ENCODE assay signal across 25 cellular contexts in the genomic region with DNA sequence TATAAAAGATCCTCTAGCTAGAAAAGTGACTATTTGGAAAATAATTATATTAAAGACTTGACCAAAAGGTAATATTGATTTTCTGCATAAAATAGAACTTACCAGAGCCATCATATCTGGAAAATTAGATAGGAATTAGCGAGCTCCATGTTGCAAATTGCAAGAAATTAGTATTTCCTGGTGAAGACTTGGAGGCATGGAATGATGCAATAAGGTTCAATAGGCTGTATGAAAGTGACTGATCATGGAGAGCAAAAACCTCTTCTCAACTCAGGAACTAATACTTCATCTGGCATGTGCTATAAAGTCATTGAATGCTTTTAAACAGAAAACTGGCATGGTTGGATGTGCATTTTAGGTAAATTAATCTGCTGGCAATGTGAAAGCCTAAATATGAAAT.
DNase-seq lines count a peak whose midpoint lies in the region; FAIRE-seq and TF ChIP-seq lines count a peak whose summit lies in the region.
"Had no signal": no experiment of that assay in that cellular context is flagged by ENCODE, and none has a peak within 500 bp of the region (broad histone marks: within the 10 kb centered on the region; RNA-seq: fewer than 3 reads in every experiment).

No MANE protein-coding gene starts in this region.

- peak; percentile 6 for DNase-seq in GM03348 (ENCODE audit: low spot score)
- DNase-seq in NCI-H460 (ENCODE audit: extremely low read depth, low read depth) = peak; percentile 1
- DNase-seq in cardiac fibroblast (ENCODE audit: low read depth in 2 of 2) = peak; percentile 1 to 8
- peak; percentile 12 for DNase-seq in fibroblast of the conjunctiva (ENCODE audit: low read depth)
- no peak for DNase-seq in BE2C
- no peak for DNase-seq in transverse colon
- no peak for DNase-seq in D721Med (ENCODE audit: insufficient read length, low spot score)
- DNase-seq: Caco-2; CD4-positive, alpha-beta T cell; DMS153; HFFc6; KG1; NCI-H1092; NCI-H1436; NCI-H187 treated with DMSO at 0.1 percent for 48 hours; NCI-H2107; NCI-H2227 treated with DMSO at 0.1 percent for 48 hours; NCI-H524; NCI-H774; NK-92 treated with Interleukin-12 subunit alpha and Interleukin-12 subunit beta, amount 100 ng/mL, for 24 hours; Peyer's patch; SJCRH30 had no signal

- no peak overlapping the region for H3K27ac ChIP-seq in transverse colon
- H3K27ac ChIP-seq: A549, Peyer's patch, SJCRH30 had no signal

- 56 to 68% methylated on average over 1 of the region's 1 CpG for WGBS in transverse colon (ENCODE audit: low coverage in 1 of 2), 2 donors

- TF ChIP-seq EP300 in transverse colon (IDR thresholded peaks at IDR 0.05; ENCODE audit: low read depth) = no peak

- H3K4me1 ChIP-seq in BE2C (no peaks in the 10 kb centered on the region), transverse colon (no peaks in the 10 kb centered on the region)
- H3K4me1 ChIP-seq: A549, Caco-2, Peyer's patch, SJCRH30 had no signal

- TF ChIP-seq CTCF in cardiac fibroblast (IDR thresholded peaks at IDR 0.05; ENCODE audit: low read depth, low read length) = no peak
- TF ChIP-seq CTCF in BE2C (IDR thresholded peaks at IDR 0.05; ENCODE audit: low read depth, low read length) = no peak
- no peak for TF ChIP-seq CTCF in transverse colon (IDR thresholded peaks at IDR 0.05)
- TF ChIP-seq CTCF in D721Med (IDR thresholded peaks at IDR 0.05; ENCODE audit: insufficient read depth, missing control alignments) = no peak

- H3K27me3 ChIP-seq in BE2C (no peaks in the 10 kb centered on the region), transverse colon (no peaks in the 10 kb centered on the region)
- H3K27me3 ChIP-seq: Peyer's patch, SJCRH30 had no signal

- no peak for TF ChIP-seq POLR2A in transverse colon (IDR thresholded peaks at IDR 0.05)

- H3K9me3 ChIP-seq in BE2C (no peaks in the 10 kb centered on the region), transverse colon (no peaks in the 10 kb centered on the region)
- H3K9me3 ChIP-seq: A549, Caco-2, Peyer's patch, SJCRH30 had no signal

- H3K36me3 ChIP-seq in BE2C (no peaks in the 10 kb centered on the region), transverse colon (no peaks in the 10 kb centered on the region)
- H3K36me3 ChIP-seq: Peyer's patch, SJCRH30 had no signal

- intact Hi-C loops in transverse colon (cut with DNase I; ENCODE audit: low total_unique reads) = no loop called here

- FAIRE-seq in D721Med (lab: Jason Lieb, UNC) = no peak
- FAIRE-seq: A549, GM18507, H54 had no signal

- H3K4me3 ChIP-seq in cardiac fibroblast (replicated peaks in 1 of 2; ENCODE audit: low read depth in 2 of 2, low read length in 2 of 2) (no peak overlapping the region), BE2C (ENCODE audit: low read depth, low read length) (no peak overlapping the region), transverse colon (no peak overlapping the region)
- H3K4me3 ChIP-seq: A549, Peyer's patch, SJCRH30 had no signal

- in situ Hi-C loops in transverse colon (cut with MboI; ENCODE audit: low pct_ligation_motif_present in 1 of 4, low pct_unique_long_range_greater_than_20kb in 1 of 4, low sequenced_read_pairs in 3 of 4) = no loop called here

Comparison
In these comparisons a context has a peak if more than half of its experiments do, and no peak if none do; other contexts are left out.
1. DNase-seq: peak in GM03348 (single experiment), NCI-H460 (single experiment), cardiac fibroblast (2 of 2) and fibroblast of the conjunctiva (single experiment); none in BE2C (single experiment), transverse colon (single experiment) and D721Med (single experiment).